ENCODE assay signal across 8 cellular contexts in the genomic region with DNA sequence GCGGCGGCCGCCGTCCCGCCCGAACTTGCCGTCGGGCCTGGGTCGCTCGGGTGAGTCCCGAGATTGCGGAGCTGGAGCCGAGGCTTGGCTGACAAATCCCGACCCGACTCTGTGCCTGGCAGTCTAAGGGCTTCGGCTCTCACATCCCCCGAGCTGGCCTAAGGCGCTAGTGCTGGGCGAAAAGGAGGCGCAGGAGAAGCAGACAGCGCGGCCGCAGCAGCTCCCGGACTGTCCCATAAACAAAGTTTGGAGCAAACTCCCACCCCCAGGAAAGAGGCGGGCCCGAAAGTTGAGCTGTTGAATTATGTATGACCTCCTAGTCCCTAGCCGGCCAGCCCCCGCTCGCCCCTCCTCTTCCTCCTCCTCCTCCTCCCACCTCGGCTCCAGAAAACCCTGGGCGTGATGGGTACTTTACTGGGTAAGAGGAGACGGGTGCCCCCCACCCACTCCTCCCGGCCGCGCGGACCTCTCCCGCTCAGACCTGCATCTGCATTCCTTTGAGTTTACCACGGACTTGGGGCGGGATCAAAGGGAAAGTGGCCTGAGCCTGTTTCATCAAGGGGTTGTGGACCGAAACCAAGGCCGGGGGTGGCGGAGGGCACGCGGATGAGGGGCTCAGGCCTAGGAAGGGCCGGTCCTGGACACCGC. TPM values are rescaled to one million over a fixed set of nuclear protein-coding genes. Genes with fewer than 3 reads are reported as not detected.
DNase-seq lines count a peak whose midpoint lies in the region; ATAC-seq and TF ChIP-seq lines count a peak whose summit lies in the region.

A gene (minus strand): TSS at position 230 of the 648 bp plus-strand sequence. CDS start 719 bp downstream, outside the sequence.

- intact Hi-C loops in stomach (cut with DNase I; ENCODE audit: low total_unique reads): loop anchor here (10.0 kb wide), 1 partner anchor 83 kb away; no protein-coding TSS in a partner anchor

- peak within 1 kb of the TSS; percentile 56; the same call in 1 of the 2 replicates for H3K27ac ChIP-seq in MM.1S (ENCODE audit: low read length)
- peak within 1 kb of the TSS; percentile 86 to 99 (median 96) for H3K27ac ChIP-seq in stomach

- H3K4me2 ChIP-seq in MM.1S (ENCODE audit: low read depth, low read length): peak within 1 kb of the TSS; percentile 93

- peak in 2 of 4 donors; percentile 76 to 89 for TF ChIP-seq POLR2A in stomach (IDR thresholded peaks at IDR 0.05)

- H3K4me1 ChIP-seq in MM.1S (ENCODE audit: low read length) (peaks cover 5% of the 10 kb centered on the region), stomach (peaks cover 24 to 64% (median 39%) of the 10 kb centered on the region in 4 donors)

- H3K4me3 Mint-ChIP-seq in memory B cell: peak within 1 kb of the TSS; percentile 94

- H3K79me2 ChIP-seq in MM.1S (ENCODE audit: low read length): no peaks in the 10 kb centered on the region

- peak within 1 kb of the TSS; percentile 58 for H3K27ac Mint-ChIP-seq in memory B cell

- H3K9me3 Mint-ChIP-seq in memory B cell: no peaks in the 10 kb centered on the region

- peak; percentile 46 for DNase-seq in NCI-H1105 treated with DMSO at 0.1 percent for 48 hours (lab: John Stamatoyannopoulos, UW)
- DNase-seq in NCI-H1105 (lab: John Stamatoyannopoulos, UW): no peak
- DNase-seq in HCEC 1CT: peak; percentile 97
- DNase-seq in MM.1S: peak; percentile 83
- peak; percentile 60 to 73 for DNase-seq in activated CD4-positive, alpha-beta T cell treated with anti-CD3 and anti-CD28 coated beads, Interleukin-2, amount 50 U/mL, for 48 hours
- DNase-seq in epidermal melanocyte (ENCODE audit: insufficient read length, low spot score): peak; percentile 82
- DNase-seq in memory B cell (ENCODE audit: low spot score in 2 of 2): peak in 1 of 2 donors; percentile 28
- peak; percentile 88 for DNase-seq in stomach

- H2AFZ ChIP-seq in MM.1S (ENCODE audit: low read length): peak within 1 kb of the TSS; percentile 99

- WGBS in stomach, 5 donors: 0 to 1% (median 0%) methylated on average over 18 to 46 of the region's 46 CpGs

- H3K27me3 Mint-ChIP-seq in memory B cell: peaks cover 13% of the 10 kb centered on the region

- peak within 1 kb of the TSS; percentile 79 for H3K9ac ChIP-seq in MM.1S (ENCODE audit: low read length)

- H3K27me3 ChIP-seq in MM.1S (replicated peaks; ENCODE audit: insufficient read depth, low read length) (no peaks in the 10 kb centered on the region), stomach (peaks cover 0 to 27% (median 0%) of the 10 kb centered on the region in 3 donors)

- no peaks in the 10 kb centered on the region for H3K36me3 Mint-ChIP-seq in memory B cell

- H3K4me3 ChIP-seq in MM.1S (ENCODE audit: low read length) (peak within 1 kb of the TSS; percentile 87), stomach (peak within 1 kb of the TSS; percentile 63 to 78 (median 73))

- no peak for TF ChIP-seq EP300 in stomach (IDR thresholded peaks at IDR 0.05)

- H3K9me2 ChIP-seq in MM.1S (replicated peaks; ENCODE audit: insufficient read depth, low read length): no peaks in the 10 kb centered on the region

- peak; percentile 37 for ATAC-seq in memory B cell (ENCODE audit: low read depth)

- no peaks in the 10 kb centered on the region for H3K9me3 ChIP-seq in MM.1S (replicated peaks; ENCODE audit: insufficient read depth, low read length)
- H3K9me3 ChIP-seq in stomach: no peaks in the 10 kb centered on the region

- TF ChIP-seq CTCF in MM.1S (IDR thresholded peaks at IDR 0.05; ENCODE audit: low read length): no peak
- no peak for TF ChIP-seq CTCF in stomach (IDR thresholded peaks at IDR 0.05)

- no peaks in the 10 kb centered on the region for H4K20me1 ChIP-seq in MM.1S (ENCODE audit: insufficient read depth, low read length)

- H3K4me1 Mint-ChIP-seq in memory B cell: peaks cover 9% of the 10 kb centered on the region

- no peaks in the 10 kb centered on the region for H3F3A ChIP-seq in MM.1S (ENCODE audit: insufficient read depth, low read length)

- no peaks in the 10 kb centered on the region for H3K36me3 ChIP-seq in MM.1S (replicated peaks; ENCODE audit: insufficient read depth, low read length)
- peaks cover 0 to 3% (median 0%) of the 10 kb centered on the region in 4 donors for H3K36me3 ChIP-seq in stomach

RNA-seq across cellular contexts. Expression of the gene that starts here (rescaled TPM):
- 100 to 1,000 TPM in 2 of 5 donors, 10 to 100 TPM in 3; 15.4 to 116 (median 89.4) TPM for total RNA-seq in stomach
- 10 to 100 TPM; 19.8 to 61.6 (median 51.1) TPM for polyA plus RNA-seq in stomach
